ENCODE assay signal across 1 cellular context in the genomic region with DNA sequence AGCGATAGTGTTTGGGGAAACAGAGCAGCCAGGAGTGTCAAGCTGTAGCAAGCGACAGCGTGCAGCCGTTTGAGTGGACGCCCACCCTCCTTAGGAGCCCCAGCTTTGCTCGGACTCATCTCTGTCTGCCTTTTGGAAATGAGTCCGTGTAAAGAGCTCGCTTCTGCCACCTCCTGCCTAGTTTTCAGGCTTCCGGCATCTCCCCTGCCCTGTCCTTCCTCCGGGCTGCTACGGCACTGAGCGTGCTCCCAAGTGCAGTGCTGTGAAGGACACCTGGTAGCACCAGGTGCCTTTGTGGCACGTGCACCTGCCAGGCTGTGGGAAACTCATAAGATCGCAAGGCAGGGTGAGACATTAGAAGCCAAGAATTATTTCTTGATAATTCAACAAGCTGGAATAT.
TF ChIP-seq lines count a peak whose summit lies in the region.

No MANE protein-coding gene starts in this region.

TF ChIP-seq in WTC11, 78 proteins besides CTCF, POLR2A, EP300 and RAD21 (continued from another document):
- TF ChIP-seq ZNF512 (CRISPR knock-in tag; IDR thresholded peaks at IDR 0.05; ENCODE audit: borderline replicate concordance): no peak
- no peak for TF ChIP-seq SOX15 (CRISPR knock-in tag; IDR thresholded peaks at IDR 0.05)
- TF ChIP-seq, protein P1, sequence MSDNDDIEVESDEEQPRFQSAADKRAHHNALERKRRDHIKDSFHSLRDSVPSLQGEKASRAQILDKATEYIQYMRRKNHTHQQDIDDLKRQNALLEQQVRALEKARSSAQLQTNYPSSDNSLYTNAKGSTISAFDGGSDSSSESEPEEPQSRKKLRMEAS (CRISPR knock-in tag; IDR thresholded peaks at IDR 0.05): no peak
- TF ChIP-seq ZNF423 (CRISPR knock-in tag; IDR thresholded peaks at IDR 0.05): no peak
- TF ChIP-seq STAT6 (CRISPR knock-in tag; conservative IDR thresholded peaks at IDR 0.05; ENCODE audit: low read depth): no peak
- TF ChIP-seq TEAD4 (CRISPR knock-in tag; IDR thresholded peaks at IDR 0.05): no peak
- TF ChIP-seq, protein P2, sequence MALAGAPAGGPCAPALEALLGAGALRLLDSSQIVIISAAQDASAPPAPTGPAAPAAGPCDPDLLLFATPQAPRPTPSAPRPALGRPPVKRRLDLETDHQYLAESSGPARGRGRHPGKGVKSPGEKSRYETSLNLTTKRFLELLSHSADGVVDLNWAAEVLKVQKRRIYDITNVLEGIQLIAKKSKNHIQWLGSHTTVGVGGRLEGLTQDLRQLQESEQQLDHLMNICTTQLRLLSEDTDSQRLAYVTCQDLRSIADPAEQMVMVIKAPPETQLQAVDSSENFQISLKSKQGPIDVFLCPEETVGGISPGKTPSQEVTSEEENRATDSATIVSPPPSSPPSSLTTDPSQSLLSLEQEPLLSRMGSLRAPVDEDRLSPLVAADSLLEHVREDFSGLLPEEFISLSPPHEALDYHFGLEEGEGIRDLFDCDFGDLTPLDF (CRISPR knock-in tag; IDR thresholded peaks at IDR 0.05): no peak
- no peak for TF ChIP-seq FOXK1 (CRISPR knock-in tag; IDR thresholded peaks at IDR 0.05)
